ENCODE assay signal across 8 cellular contexts in the genomic region with DNA sequence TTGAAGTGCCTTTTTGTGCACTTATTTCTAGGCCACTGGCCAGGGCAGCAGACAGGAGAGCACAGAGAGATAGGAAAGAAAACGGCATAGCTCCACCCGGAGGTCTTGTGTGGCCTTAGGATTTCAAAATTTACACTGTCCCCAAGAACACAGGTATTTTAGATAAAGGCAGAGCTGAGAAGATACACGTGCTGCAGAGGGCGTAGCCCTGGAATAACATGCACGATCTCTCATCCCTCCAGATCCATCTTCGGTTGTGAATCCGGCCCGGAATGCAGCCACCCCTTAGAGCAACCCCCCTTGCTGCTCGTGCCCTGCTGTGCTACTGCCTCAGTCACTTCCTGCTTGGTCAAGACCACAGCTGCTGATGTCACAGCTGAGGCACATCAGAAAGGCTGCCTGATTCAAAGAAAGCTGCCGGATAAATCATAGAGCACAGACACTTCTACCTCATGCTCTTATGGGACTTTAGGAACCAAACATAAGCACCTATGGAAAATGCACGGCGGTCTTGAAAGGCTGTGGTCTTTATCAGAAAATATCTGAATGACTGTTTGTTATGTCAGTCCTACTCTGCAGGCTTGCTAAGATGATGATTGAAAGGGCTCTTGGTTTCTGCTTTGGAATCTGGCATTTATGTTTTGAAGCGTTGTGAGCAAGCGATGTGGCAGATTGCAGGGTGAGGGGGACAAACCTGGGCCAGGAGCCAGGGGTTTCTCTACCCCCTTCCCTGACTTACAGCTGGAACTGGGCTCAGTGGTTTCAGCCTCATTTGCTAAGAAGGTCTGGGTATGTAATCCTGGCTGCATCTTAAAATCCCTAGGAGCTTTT.
A peak's percentile ranks its signal among the peaks of the same experiment; 100 is the strongest.
DNase-seq lines count a peak whose midpoint lies in the region; ATAC-seq, FAIRE-seq and TF ChIP-seq lines count a peak whose summit lies in the region.

No MANE protein-coding gene starts in this region.

- DNase-seq in iris pigment epithelial cell (ENCODE audit: low read depth): peak; percentile 72
- no peak for DNase-seq in type B pancreatic cell (ENCODE audit: extremely low spot score, unreplicated experiment)
- no peak for DNase-seq in pons (ENCODE audit: low spot score)
- no peak for DNase-seq in GM13977 (ENCODE audit: low spot score)

- FAIRE-seq in G401.6 (lab: Jason Lieb, UNC): peak; percentile 34

- TF ChIP-seq CTCF in type B pancreatic cell (conservative IDR thresholded peaks at IDR 0.05) (no peak), GM13977 (IDR thresholded peaks at IDR 0.05; ENCODE audit: extremely low read depth, insufficient read depth, missing control alignments) (no peak)

- in situ Hi-C loops in GM13977 (cut with MboI; ENCODE audit: low pct_unique_long_range_greater_than_20kb, low sequenced_read_pairs, unreplicated experiment): no loop called here

- no peaks in the 10 kb centered on the region for H3K9me3 Mint-ChIP-seq in activated T-helper 17 cell treated with anti-CD3 and anti-CD28 coated beads, Interleukin-2, amount 50 U/mL, for 72 hours
- no peaks in the 10 kb centered on the region for H3K9me3 Mint-ChIP-seq in type B pancreatic cell

- ATAC-seq in HG03354 (IDR thresholded peaks at IDR 0.05; ENCODE audit: poor library complexity, severe bottlenecking, unreplicated experiment) (peak; percentile 58), GM18519 (IDR thresholded peaks at IDR 0.05; ENCODE audit: low FRiP score, unreplicated experiment) (no peak)
- ATAC-seq in activated T-helper 17 cell treated with anti-CD3 and anti-CD28 coated beads, Interleukin-2, amount 50 U/mL, for 72 hours (replicated peaks): peak; percentile 78

- peaks cover 72% of the 10 kb centered on the region for H3K36me3 Mint-ChIP-seq in activated T-helper 17 cell treated with anti-CD3 and anti-CD28 coated beads, Interleukin-2, amount 50 U/mL, for 72 hours (ENCODE audit: low read depth)
- peaks cover 31% of the 10 kb centered on the region for H3K36me3 Mint-ChIP-seq in type B pancreatic cell

- peak overlapping the region; percentile 50 for H3K4me3 Mint-ChIP-seq in activated T-helper 17 cell treated with anti-CD3 and anti-CD28 coated beads, Interleukin-2, amount 50 U/mL, for 72 hours
- H3K4me3 Mint-ChIP-seq in type B pancreatic cell: no peak overlapping the region

- H3K4me1 Mint-ChIP-seq in activated T-helper 17 cell treated with anti-CD3 and anti-CD28 coated beads, Interleukin-2, amount 50 U/mL, for 72 hours: peaks cover 19% of the 10 kb centered on the region
- peaks cover 16% of the 10 kb centered on the region for H3K4me1 Mint-ChIP-seq in type B pancreatic cell (ENCODE audit: unreplicated experiment)

- H3K27ac Mint-ChIP-seq in activated T-helper 17 cell treated with anti-CD3 and anti-CD28 coated beads, Interleukin-2, amount 50 U/mL, for 72 hours: peak overlapping the region; percentile 83
- H3K27ac Mint-ChIP-seq in type B pancreatic cell: peak overlapping the region; percentile 73

- H3K27me3 Mint-ChIP-seq in activated T-helper 17 cell treated with anti-CD3 and anti-CD28 coated beads, Interleukin-2, amount 50 U/mL, for 72 hours: no peaks in the 10 kb centered on the region
- H3K27me3 Mint-ChIP-seq in type B pancreatic cell: no peaks in the 10 kb centered on the region
